ENCODE assay signal across 11 cellular contexts in genomic region chr1:20060791-20061190, GRCh38. TPM values are rescaled to one million over a fixed set of nuclear protein-coding genes. Genes with fewer than 3 reads are reported as not detected.
"Had no signal": no experiment of that assay in that cellular context is flagged by ENCODE, and none has a peak within 500 bp of the region (broad histone marks: within the 10 kb centered on the region; RNA-seq: fewer than 3 reads in every experiment).

No MANE protein-coding gene starts in this region.

RNA-seq across cellular contexts. Expression of gene PLA2G5, which starts 9.2 kb away (rescaled TPM):
- total RNA-seq: cerebellum, endodermal cell, gastrocnemius medialis, myocyte had no signal

RNA-seq across cellular contexts. Expression of gene PLA2G2D, which starts 58.5 kb away (rescaled TPM):
- total RNA-seq: cerebellum, dermis microvascular lymphatic vessel endothelial cell, endodermal cell, gastrocnemius medialis, glomerular endothelial cell, left lobe of liver, left ventricle myocardium inferior, lung microvascular endothelial cell, mesothelial cell of epicardium, myocyte had no signal
- polyA plus RNA-seq: heart right ventricle had no signal
